ENCODE assay signal across 23 cellular contexts in the genomic region with DNA sequence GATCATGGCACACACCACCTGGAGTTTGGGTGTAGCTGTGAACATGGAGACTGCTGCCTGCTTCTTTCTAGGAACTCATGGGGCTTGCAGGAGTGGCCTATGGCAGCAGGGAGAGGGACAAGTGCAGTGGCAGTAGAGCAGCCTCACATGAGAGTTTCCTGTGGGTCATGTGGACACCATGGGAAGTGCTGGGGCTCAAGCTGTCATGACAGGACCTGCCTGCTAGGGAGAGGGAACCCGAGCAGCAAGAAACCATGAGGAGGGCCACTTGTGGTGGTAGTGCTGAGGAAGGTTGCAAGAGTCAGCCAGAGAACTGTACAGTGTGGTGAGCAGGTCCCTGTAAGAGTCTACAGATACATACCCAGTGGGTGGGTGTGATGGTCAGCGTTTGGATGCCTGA.
DNase-seq lines count a peak whose midpoint lies in the region; ATAC-seq, FAIRE-seq and TF ChIP-seq lines count a peak whose summit lies in the region.
"Had no signal": no experiment of that assay in that cellular context is flagged by ENCODE, and none has a peak within 500 bp of the region (broad histone marks: within the 10 kb centered on the region; RNA-seq: fewer than 3 reads in every experiment).

No MANE protein-coding gene starts in this region.

- 77% methylated on average over 2 of the region's 2 CpGs; no CpG with 5 or more reads in 1 of the 2 experiments for WGBS in H1 (ENCODE audit: extremely low coverage in 1 of 2, insufficient coverage in 1 of 2, insufficient read length in 1 of 2, insufficient replicate concordance in 2 of 2, low coverage in 1 of 2, low lambda C conversion rate in 2 of 2, missing lambda C conversion rate in 1 of 2), 2 experiments
- 76 to 92% (median 89%) methylated on average over 2 of the region's 2 CpGs for WGBS in spleen, 5 donors

- FAIRE-seq in H1 (lab: Jason Lieb, UNC): no peak
- no peak for FAIRE-seq in GM12892 (lab: Jason Lieb, UNC)
- FAIRE-seq: A549, D721Med, G401.6, GM12891, GM18507 had no signal

- H3K4ac ChIP-seq in H1 (replicated peaks; ENCODE audit: insufficient read length, low read depth, low read length): no peak overlapping the region

- H3K27ac ChIP-seq in H1 (ENCODE audit: low read depth, low read length) (no peak overlapping the region), spleen (no peak overlapping the region), colonic mucosa (no peak overlapping the region)
- H3K27ac ChIP-seq: 22Rv1; A549; BLaER1 treated with 17β-estradiol and CSF1 and Interleukin-3, amounts not matched to agents 10 nM and 100 nM; C4-2B had no signal

- H3K79me1 ChIP-seq in H1 (ENCODE audit: low read depth, low read length): no peaks in the 10 kb centered on the region

- H3K18ac ChIP-seq in H1 (ENCODE audit: extremely low read depth, low read length): no peak overlapping the region

- H2BK12ac ChIP-seq in H1 (ENCODE audit: low read depth, low read length): no peak overlapping the region

- H3K27me3 ChIP-seq in H1 (replicated peaks in 1 of 4; ENCODE audit: control insufficient read depth in 3 of 4, extremely low read depth in 1 of 4, insufficient read depth in 3 of 4, low read length in 3 of 4) (peaks cover 0 to 2% (median 0%) of the 10 kb centered on the region in 4 experiments; a peak in 2 of 7 replicates), spleen (replicated peaks in 1 of 7) (no peaks in the 10 kb centered on the region), colonic mucosa (no peaks in the 10 kb centered on the region)
- H3K27me3 ChIP-seq: BLaER1 treated with 17β-estradiol and CSF1 and Interleukin-3, amounts not matched to agents 10 nM and 100 nM had no signal

- no peak overlapping the region for H3K4me2 ChIP-seq in H1 (ENCODE audit: insufficient read depth in 1 of 2, low read depth in 2 of 2, low read length in 2 of 2)
- H3K4me2 ChIP-seq: A549; BLaER1 treated with 17β-estradiol and CSF1 and Interleukin-3, amounts not matched to agents 10 nM and 100 nM had no signal

- 0 out of 2 replicates have a peak overlapping the region, but pooled peaks have one; percentile 8 for H4K8ac ChIP-seq in H1 (ENCODE audit: extremely low read depth, insufficient read depth, low read length)

- H2AK5ac ChIP-seq in H1 (ENCODE audit: low read depth, low read length): no peak overlapping the region

- H2BK120ac ChIP-seq in H1 (replicated peaks; ENCODE audit: low read depth, low read length): no peak overlapping the region

- CTCF ChIA-PET in H1 (lab: Charles Lee; ENCODE audit: partially characterized antibody): interaction anchor here (0.7 kb wide), 2 partner anchors 9 to 37 kb away, joined by 3 read pairs; no protein-coding TSS in a partner anchor

- H3K56ac ChIP-seq in H1 (replicated peaks; ENCODE audit: insufficient read length, low read depth, low read length): no peak overlapping the region

- no peaks in the 10 kb centered on the region for H3K79me2 ChIP-seq in H1 (ENCODE audit: control insufficient read depth in 1 of 2, insufficient read depth in 2 of 2, low read length in 2 of 2)

- DNase-seq in cardiac septum (ENCODE audit: low spot score) (peak; percentile 55), Right ventricle myocardium superior (no peak), H1 (ENCODE audit: low read depth in 1 of 2, low spot score in 2 of 2) (no peak), islet precursor cell (peak; percentile 41), spleen (peak; percentile 19), GM12892 (ENCODE audit: insufficient read length) (no peak), colonic mucosa (no peak), sciatic nerve (ENCODE audit: low spot score) (no peak)
- DNase-seq: AML-193; Caco-2; Calu3; CD4-positive, alpha-beta T cell; CD8-positive, alpha-beta T cell; DMS79 treated with DMSO at 0.1 percent for 48 hours; GF-D8 had no signal

- no peak for TF ChIP-seq RAD21 in H1 (IDR thresholded peaks at IDR 0.05 in 1 of 2, conservative IDR thresholded peaks at IDR 0.05 in 1 of 2; ENCODE audit: low read depth in 2 of 2, low read length in 2 of 2)

- no peak overlapping the region for H4K91ac ChIP-seq in H1 (replicated peaks; ENCODE audit: insufficient read length, low read length)

- no peak overlapping the region for H3K14ac ChIP-seq in H1 (ENCODE audit: insufficient read length)

- H3K36me3 ChIP-seq in H1 (ENCODE audit: control insufficient read depth in 2 of 4, insufficient read depth in 4 of 4, low read length in 3 of 4): no peaks in the 10 kb centered on the region
- H3K36me3 ChIP-seq in spleen: no peaks in the 10 kb centered on the region
- H3K36me3 ChIP-seq in colonic mucosa: no peaks in the 10 kb centered on the region
- H3K36me3 ChIP-seq: BLaER1 treated with 17β-estradiol and CSF1 and Interleukin-3, amounts not matched to agents 10 nM and 100 nM had no signal

- H2AFZ ChIP-seq in H1 (ENCODE audit: low read length): no peak overlapping the region

- no peak overlapping the region for H3K23ac ChIP-seq in H1 (ENCODE audit: insufficient read length)

- no peak overlapping the region for H3K4me3 ChIP-seq in H1 (ENCODE audit: extremely low read depth in 1 of 4, insufficient read depth in 2 of 4, low read depth in 3 of 4, low read length in 4 of 4)
- H3K4me3 ChIP-seq in spleen: no peak overlapping the region
- no peak overlapping the region for H3K4me3 ChIP-seq in colonic mucosa
- H3K4me3 ChIP-seq: A549; BLaER1 treated with 17β-estradiol and CSF1 and Interleukin-3, amounts not matched to agents 10 nM and 100 nM had no signal

- TF ChIP-seq EP300 in H1 (IDR thresholded peaks at IDR 0.05; ENCODE audit: borderline replicate concordance in 1 of 2, low read depth in 2 of 2, low read length in 2 of 2): no peak

- no peak overlapping the region for H2BK20ac ChIP-seq in H1 (ENCODE audit: low read length)

- H3K9ac ChIP-seq in H1 (replicated peaks in 1 of 4; ENCODE audit: extremely low read depth in 1 of 4, low read depth in 3 of 4, low read length in 3 of 4) (no peak overlapping the region), colonic mucosa (ENCODE audit: low read depth in 2 of 2, low read length in 2 of 2) (no peak overlapping the region)
- H3K9ac ChIP-seq: BLaER1 treated with 17β-estradiol and CSF1 and Interleukin-3, amounts not matched to agents 10 nM and 100 nM had no signal

- TF ChIP-seq POLR2A in H1 (IDR thresholded peaks at IDR 0.05; ENCODE audit: control extremely low read depth in 1 of 2, low read depth in 2 of 2, low read length in 2 of 2) (no peak), spleen (IDR thresholded peaks at IDR 0.05) (no peak), GM12892 (IDR thresholded peaks at IDR 0.05; ENCODE audit: low read depth, low read length) (no peak)

- H3K9me3 ChIP-seq in H1 (ENCODE audit: insufficient read depth in 2 of 2, low read depth in 1 of 2, low read length in 1 of 2): peaks cover 0 to 16% of the 10 kb centered on the region in 2 experiments; a peak in 1 of 4 replicates
- H3K9me3 ChIP-seq in spleen: peaks cover 0 to 8% (median 0%) of the 10 kb centered on the region in 8 donors
- no peaks in the 10 kb centered on the region for H3K9me3 ChIP-seq in colonic mucosa
- H3K9me3 ChIP-seq: A549, Caco-2 had no signal

- H3K4me1 ChIP-seq in H1 (replicated peaks in 1 of 4; ENCODE audit: control insufficient read depth in 3 of 4, insufficient read depth in 4 of 4, low read length in 3 of 4) (no peaks in the 10 kb centered on the region), spleen (no peaks in the 10 kb centered on the region), colonic mucosa (no peaks in the 10 kb centered on the region)
- H3K4me1 ChIP-seq: A549; BLaER1 treated with 17β-estradiol and CSF1 and Interleukin-3, amounts not matched to agents 10 nM and 100 nM; Caco-2 had no signal

- no peak overlapping the region for H2BK15ac ChIP-seq in H1 (ENCODE audit: low read length)

- H3K23me2 ChIP-seq in H1 (ENCODE audit: low read depth, low read length): no peaks in the 10 kb centered on the region

- ATAC-seq in Right ventricle myocardium superior (ENCODE audit: poor library complexity): no peak
- no peak for ATAC-seq in sciatic nerve
- ATAC-seq: A549; CD8-positive, alpha-beta T cell had no signal

- no peak overlapping the region for H2BK5ac ChIP-seq in H1 (ENCODE audit: low read depth, low read length)

- TF ChIP-seq CTCF in H1 (IDR thresholded peaks at IDR 0.05; ENCODE audit: control extremely low read depth in 1 of 3, insufficient read depth in 1 of 3, low read depth in 1 of 3, low read length in 3 of 3): no peak
- no peak for TF ChIP-seq CTCF in spleen (IDR thresholded peaks at IDR 0.05 in 8 of 11, conservative IDR thresholded peaks at IDR 0.05 in 3 of 11)
- TF ChIP-seq CTCF in colonic mucosa (IDR thresholded peaks at IDR 0.05): no peak

- H4K5ac ChIP-seq in H1 (ENCODE audit: insufficient read length, low read depth, low read length): no peak overlapping the region

- intact Hi-C loops in cardiac septum (cut with DNase I): no loop called here
- intact Hi-C loops in Right ventricle myocardium superior (cut with DNase I): no loop called here
- intact Hi-C loops in spleen (cut with DNase I; ENCODE audit: low total_unique reads): no loop called here
- intact Hi-C loops in colonic mucosa (cut with DNase I): no loop called here
- intact Hi-C loops in sciatic nerve (cut with DNase I): loop anchor here (5.0 kb wide), 1 partner anchor 972 kb away; no protein-coding TSS in a partner anchor

- POLR2A ChIA-PET in H1 (lab: Charles Lee; ENCODE audit: partially characterized antibody): no interaction called here

- H4K20me1 ChIP-seq in H1 (replicated peaks in 1 of 2; ENCODE audit: control insufficient read depth in 1 of 2, insufficient read depth in 2 of 2, low read length in 2 of 2): no peaks in the 10 kb centered on the region
- H4K20me1 ChIP-seq: BLaER1 treated with 17β-estradiol and CSF1 and Interleukin-3, amounts not matched to agents 10 nM and 100 nM had no signal

TF ChIP-seq in H1, 55 proteins besides CTCF, POLR2A, EP300 and RAD21 (continues in another document):
- TF ChIP-seq SP4 (IDR thresholded peaks at IDR 0.05; ENCODE audit: low read length) (no peak), SAP30 (IDR thresholded peaks at IDR 0.05; ENCODE audit: insufficient read depth, insufficient replicate concordance, low read length) (no peak), CHD2 (IDR thresholded peaks at IDR 0.05; ENCODE audit: low read length) (no peak), KDM1A (IDR thresholded peaks at IDR 0.05; ENCODE audit: borderline replicate concordance, low read length) (no peak), ASH2L (IDR thresholded peaks at IDR 0.05; ENCODE audit: low read length) (no peak), TAF1 (IDR thresholded peaks at IDR 0.05; ENCODE audit: low read depth, low read length) (no peak), SP1 (IDR thresholded peaks at IDR 0.05; ENCODE audit: low read depth, low read length) (no peak), NRF1 (IDR thresholded peaks at IDR 0.05; ENCODE audit: low read depth, low read length) (no peak), CBX8 (IDR thresholded peaks at IDR 0.05; ENCODE audit: borderline replicate concordance, low read depth, low read length) (no peak), YY1 (IDR thresholded peaks at IDR 0.05; ENCODE audit: low read depth, low read length) (no peak)
- TF ChIP-seq, protein P1, sequence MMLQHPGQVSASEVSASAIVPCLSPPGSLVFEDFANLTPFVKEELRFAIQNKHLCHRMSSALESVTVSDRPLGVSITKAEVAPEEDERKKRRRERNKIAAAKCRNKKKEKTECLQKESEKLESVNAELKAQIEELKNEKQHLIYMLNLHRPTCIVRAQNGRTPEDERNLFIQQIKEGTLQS (IDR thresholded peaks at IDR 0.05; ENCODE audit: insufficient read depth, low read depth, low read length): no peak

Comparison
In these comparisons a context has a peak if more than half of its experiments do, and no peak if none do; other contexts are left out.
1. DNase-seq: peak in cardiac septum (single experiment), islet precursor cell (single experiment) and spleen (single experiment); none in Right ventricle myocardium superior (single experiment), H1 (0 of 2), GM12892 (single experiment), colonic mucosa (single experiment) and sciatic nerve (single experiment).